Comparison of ENCODE assay signal across 1 cellular context in genomic region chr16:8753411-8754054, GRCh38.
TF ChIP-seq lines count a peak whose summit lies in the region.

No MANE protein-coding gene starts in this region.

TF ChIP-seq in K562, 482 proteins besides CTCF, POLR2A, EP300 and RAD21:
- TF ChIP-seq L3MBTL2 (IDR thresholded peaks at IDR 0.05) (no peak), PHF8 (IDR thresholded peaks at IDR 0.05; ENCODE audit: borderline replicate concordance, low read length) (no peak), IFI16 (CRISPR knock-in tag; IDR thresholded peaks at IDR 0.05) (no peak), MEIS2 (IDR thresholded peaks at IDR 0.05; ENCODE audit: partially characterized antibody) (no peak), NCOR1 (IDR thresholded peaks at IDR 0.05) (no peak)
- TF ChIP-seq, protein P1, sequence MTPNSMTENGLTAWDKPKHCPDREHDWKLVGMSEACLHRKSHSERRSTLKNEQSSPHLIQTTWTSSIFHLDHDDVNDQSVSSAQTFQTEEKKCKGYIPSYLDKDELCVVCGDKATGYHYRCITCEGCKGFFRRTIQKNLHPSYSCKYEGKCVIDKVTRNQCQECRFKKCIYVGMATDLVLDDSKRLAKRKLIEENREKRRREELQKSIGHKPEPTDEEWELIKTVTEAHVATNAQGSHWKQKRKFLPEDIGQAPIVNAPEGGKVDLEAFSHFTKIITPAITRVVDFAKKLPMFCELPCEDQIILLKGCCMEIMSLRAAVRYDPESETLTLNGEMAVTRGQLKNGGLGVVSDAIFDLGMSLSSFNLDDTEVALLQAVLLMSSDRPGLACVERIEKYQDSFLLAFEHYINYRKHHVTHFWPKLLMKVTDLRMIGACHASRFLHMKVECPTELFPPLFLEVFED (CRISPR knock-in tag; conservative IDR thresholded peaks at IDR 0.05), result no peak
